Comparison of ENCODE assay signal across 8 cellular contexts in genomic region chr11:45846974-45847907, GRCh38. TPM values are rescaled to one million over a fixed set of nuclear protein-coding genes. Genes with fewer than 3 reads are reported as not detected.
DNase-seq lines count a peak whose midpoint lies in the region; ATAC-seq and TF ChIP-seq lines count a peak whose summit lies in the region.

Gene CRY2 (plus strand): TSS chr11:45847475. CDS start chr11:45847491, 16 bp downstream.

- no peaks in the 10 kb centered on the region for H3K27me3 ChIP-seq in left lung

- H3K4me3 Mint-ChIP-seq in dendritic cell treated with granulocyte-macrophage colony-stimulating factor and Interleukin-4, amounts not matched to agents 40 ng/mL and 50 ng/mL, for 4 days, result peak within 1 kb of the TSS; percentile 84

- peak within 1 kb of the TSS; percentile 79 to 98 for H3K4me3 ChIP-seq in left lung

- peaks cover 12 to 60% of the 10 kb centered on the region in 2 donors for H3K4me1 ChIP-seq in left lung

- peak within 1 kb of the TSS; percentile 92 for H3K27ac ChIP-seq in left lung

- H3K36me3 Mint-ChIP-seq in dendritic cell treated with granulocyte-macrophage colony-stimulating factor and Interleukin-4, amounts not matched to agents 40 ng/mL and 50 ng/mL, for 4 days (ENCODE audit: low read depth), result peaks cover 5% of the 10 kb centered on the region

- no peaks in the 10 kb centered on the region for H3K9me3 ChIP-seq in left lung

- TF ChIP-seq CTCF in left lung (IDR thresholded peaks at IDR 0.05), result no peak

- H3K4me1 Mint-ChIP-seq in dendritic cell treated with granulocyte-macrophage colony-stimulating factor and Interleukin-4, amounts not matched to agents 40 ng/mL and 50 ng/mL, for 4 days (ENCODE audit: low read depth), result peaks cover 67% of the 10 kb centered on the region

- ATAC-seq in GM19372 (IDR thresholded peaks at IDR 0.05; ENCODE audit: low read depth, unreplicated experiment), result peak; percentile 88
- ATAC-seq in HG03558 (IDR thresholded peaks at IDR 0.05; ENCODE audit: extremely low read depth, unreplicated experiment), result peak; percentile 85
- peak; percentile 95 for ATAC-seq in left lung

- DNase-seq in C1 segment of cervical spinal cord (lab: John Stamatoyannopoulos, UW), result peak; percentile 87 to 100 (median 99)
- DNase-seq in NCI-H748 treated with DMSO at 0.1 percent for 48 hours (lab: John Stamatoyannopoulos, UW), result peak; percentile 87
- DNase-seq in activated CD4-positive, alpha-beta T cell treated with anti-CD3 and anti-CD28 coated beads, Interleukin-2, amount 50 U/mL, for 24 hours (ENCODE audit: low read depth in 1 of 2, low spot score in 1 of 2), result peak; percentile 99
- peak; percentile 98 to 99 for DNase-seq in left lung
- peak; percentile 98 to 99 for DNase-seq in stimulated activated CD4-positive, alpha-beta T cell treated with anti-CD3 and anti-CD28 coated beads, Interleukin-2, amount 100 ng/mL, for 48 hours

- peaks cover 7% of the 10 kb centered on the region for H3K27me3 Mint-ChIP-seq in dendritic cell treated with granulocyte-macrophage colony-stimulating factor and Interleukin-4, amounts not matched to agents 40 ng/mL and 50 ng/mL, for 4 days

- H3K9me3 Mint-ChIP-seq in dendritic cell treated with granulocyte-macrophage colony-stimulating factor and Interleukin-4, amounts not matched to agents 40 ng/mL and 50 ng/mL, for 4 days, result no peaks in the 10 kb centered on the region

- H3K36me3 ChIP-seq in left lung, result no peaks in the 10 kb centered on the region

- peak within 1 kb of the TSS; percentile 93 for H3K27ac Mint-ChIP-seq in dendritic cell treated with granulocyte-macrophage colony-stimulating factor and Interleukin-4, amounts not matched to agents 40 ng/mL and 50 ng/mL, for 4 days

- intact Hi-C loops in dendritic cell treated with granulocyte-macrophage colony-stimulating factor and Interleukin-4, amounts not matched to agents 40 ng/mL and 50 ng/mL, for 4 days (cut with micrococcal nuclease), result loop anchor here (1.0 to 10.0 kb wide), 5 partner anchors 11 to 268 kb away; partner anchors contain the start of gene SLC35C1
- intact Hi-C loops in left lung (cut with DNase I), result no loop called here

RNA-seq across cellular contexts. Expression of gene CRY2, which starts in this region (rescaled TPM):
- 10 to 100 TPM; 32.7 to 42.3 TPM for total RNA-seq in left lung

Comparison
In these comparisons a context has a peak if more than half of its experiments do, and no peak if none do; other contexts are left out.
1. Peak in every context shown above with its lines: DNase-seq, ATAC-seq, H3K4me3 ChIP-seq and H3K27ac ChIP-seq.